ENCODE assay signal across 8 cellular contexts in the genomic region with DNA sequence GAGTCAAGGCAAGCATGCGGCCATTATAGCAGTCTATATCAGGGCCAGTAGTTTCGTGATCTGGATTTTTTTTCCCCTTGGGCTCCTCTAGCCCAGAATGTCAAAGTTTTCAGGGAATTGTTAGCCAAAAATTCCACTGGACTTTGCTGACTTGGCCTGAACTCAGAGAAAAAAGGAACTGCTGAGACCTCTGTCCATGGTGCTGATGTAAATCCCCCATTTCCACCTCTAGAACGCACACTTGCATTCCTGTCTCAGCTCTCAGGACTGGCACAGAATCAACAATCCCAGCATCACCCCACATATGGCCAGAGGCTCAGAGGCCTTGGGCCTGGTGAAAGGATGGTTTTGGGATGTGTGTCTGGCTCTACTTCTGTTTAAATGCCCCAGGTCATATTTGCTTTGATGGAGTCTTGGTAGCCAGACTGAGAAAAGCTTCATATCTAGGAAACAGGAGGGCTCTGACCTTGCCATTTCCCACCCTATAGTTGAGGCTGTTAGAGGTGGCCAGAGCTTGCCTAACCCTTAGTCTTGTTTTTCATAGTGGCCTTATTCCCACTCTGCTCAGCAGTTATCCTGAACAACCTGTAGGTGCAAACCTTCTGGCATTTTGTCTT. TPM values are rescaled to one million over a fixed set of nuclear protein-coding genes. Genes with fewer than 3 reads are reported as not detected.
DNase-seq lines count a peak whose midpoint lies in the region; ATAC-seq, FAIRE-seq and TF ChIP-seq lines count a peak whose summit lies in the region.

No MANE protein-coding gene starts in this region.

- intact Hi-C loops in activated T-helper 1 cell treated with anti-CD3 and anti-CD28 coated beads, Interleukin-12 subunit alpha, Interleukin-12 subunit beta, Interleukin-2, Interleukin-4 antibody, amounts not matched to agents 30 ng/mL and 10 ng/mL and 1 ng/mL, durations not matched to agents 14 hours and 24 hours and 36 hours (cut with micrococcal nuclease) = no loop called here
- intact Hi-C loops in ovary (cut with DNase I) = no loop called here

- no peaks in the 10 kb centered on the region for H3K27me3 ChIP-seq in ovary

- no peaks in the 10 kb centered on the region for H3K36me3 Mint-ChIP-seq in activated T-helper 1 cell treated with anti-CD3 and anti-CD28 coated beads, Interleukin-12 subunit alpha, Interleukin-12 subunit beta, Interleukin-2, Interleukin-4 antibody, amounts not matched to agents 30 ng/mL and 10 ng/mL and 1 ng/mL, durations not matched to agents 14 hours and 24 hours and 36 hours (ENCODE audit: low read depth)

- 1% methylated on average over 3 of the region's 3 CpGs for WGBS in ovary, 3 donors

- H3K4me1 Mint-ChIP-seq in activated T-helper 1 cell treated with anti-CD3 and anti-CD28 coated beads, Interleukin-12 subunit alpha, Interleukin-12 subunit beta, Interleukin-2, Interleukin-4 antibody, amounts not matched to agents 30 ng/mL and 10 ng/mL and 1 ng/mL, durations not matched to agents 14 hours and 24 hours and 36 hours (ENCODE audit: low read depth) = no peaks in the 10 kb centered on the region

- no peak overlapping the region for H3K4me3 ChIP-seq in ovary

- peak; percentile 24 for TF ChIP-seq CTCF in D721Med (IDR thresholded peaks at IDR 0.05; ENCODE audit: insufficient read depth, missing control alignments)
- no peak for TF ChIP-seq CTCF in ovary (IDR thresholded peaks at IDR 0.05)

- TF ChIP-seq EP300 in Ishikawa (IDR thresholded peaks at IDR 0.05; ENCODE audit: borderline replicate concordance) = no peak
- TF ChIP-seq EP300 in ovary (IDR thresholded peaks at IDR 0.05) = no peak

- no peaks in the 10 kb centered on the region for H3K9me3 Mint-ChIP-seq in activated T-helper 1 cell treated with anti-CD3 and anti-CD28 coated beads, Interleukin-12 subunit alpha, Interleukin-12 subunit beta, Interleukin-2, Interleukin-4 antibody, amounts not matched to agents 30 ng/mL and 10 ng/mL and 1 ng/mL, durations not matched to agents 14 hours and 24 hours and 36 hours

- H3K27me3 Mint-ChIP-seq in activated T-helper 1 cell treated with anti-CD3 and anti-CD28 coated beads, Interleukin-12 subunit alpha, Interleukin-12 subunit beta, Interleukin-2, Interleukin-4 antibody, amounts not matched to agents 30 ng/mL and 10 ng/mL and 1 ng/mL, durations not matched to agents 14 hours and 24 hours and 36 hours (ENCODE audit: insufficient read depth) = peaks cover 11% of the 10 kb centered on the region

- H3K9me3 ChIP-seq in ovary = no peaks in the 10 kb centered on the region

- no peaks in the 10 kb centered on the region for H3K4me1 ChIP-seq in ovary (ENCODE audit: insufficient read depth)

- no peak for ATAC-seq in HG03039 (IDR thresholded peaks at IDR 0.05; ENCODE audit: unreplicated experiment)
- no peak for ATAC-seq in GM21360 (IDR thresholded peaks at IDR 0.05; ENCODE audit: unreplicated experiment)

- DNase-seq in D721Med (ENCODE audit: insufficient read length, low spot score) (no peak), iPS-NIHi7 (ENCODE audit: extremely low spot score) (peak; percentile 76), HuH-7 (ENCODE audit: low spot score) (no peak), ovary (no peak)
- DNase-seq in activated T-helper 1 cell treated with anti-CD3 and anti-CD28 coated beads, Interleukin-12 subunit alpha, Interleukin-12 subunit beta, Interleukin-2, Interleukin-4 antibody, amounts not matched to agents 30 ng/mL and 10 ng/mL and 1 ng/mL, durations not matched to agents 14 hours and 24 hours and 36 hours (ENCODE audit: low spot score) = peak; percentile 27

- H3K4me3 Mint-ChIP-seq in activated T-helper 1 cell treated with anti-CD3 and anti-CD28 coated beads, Interleukin-12 subunit alpha, Interleukin-12 subunit beta, Interleukin-2, Interleukin-4 antibody, amounts not matched to agents 30 ng/mL and 10 ng/mL and 1 ng/mL, durations not matched to agents 14 hours and 24 hours and 36 hours = no peak overlapping the region

- no peak overlapping the region for H3K27ac Mint-ChIP-seq in activated T-helper 1 cell treated with anti-CD3 and anti-CD28 coated beads, Interleukin-12 subunit alpha, Interleukin-12 subunit beta, Interleukin-2, Interleukin-4 antibody, amounts not matched to agents 30 ng/mL and 10 ng/mL and 1 ng/mL, durations not matched to agents 14 hours and 24 hours and 36 hours

- peak; percentile 60 for TF ChIP-seq RAD21 in Ishikawa (IDR thresholded peaks at IDR 0.05; ENCODE audit: low read depth)

- no peaks in the 10 kb centered on the region for H3K36me3 ChIP-seq in ovary

- no peak for TF ChIP-seq POLR2A in ovary (IDR thresholded peaks at IDR 0.05)

- H3K27ac ChIP-seq in ovary = no peak overlapping the region

- FAIRE-seq in D721Med (lab: Jason Lieb, UNC) = no peak

TF ChIP-seq in Ishikawa, 13 proteins besides CTCF, POLR2A, EP300 and RAD21:
- TF ChIP-seq NFIC (IDR thresholded peaks at IDR 0.05) (peak; percentile 53), USF1 (IDR thresholded peaks at IDR 0.05) (no peak), MAX (IDR thresholded peaks at IDR 0.05) (no peak), TEAD4 (IDR thresholded peaks at IDR 0.05) (peak; percentile 73), YY1 (IDR thresholded peaks at IDR 0.05; ENCODE audit: low read depth) (no peak; the same call in 1 of the 2 replicates), EGR1 (IDR thresholded peaks at IDR 0.05) (no peak), TAF1 (IDR thresholded peaks at IDR 0.05; ENCODE audit: low read depth) (no peak), ZBTB7A (IDR thresholded peaks at IDR 0.05; ENCODE audit: low read depth) (no peak), FOXM1 (IDR thresholded peaks at IDR 0.05; ENCODE audit: borderline replicate concordance, low read depth) (no peak)
- TF ChIP-seq, protein P1, sequence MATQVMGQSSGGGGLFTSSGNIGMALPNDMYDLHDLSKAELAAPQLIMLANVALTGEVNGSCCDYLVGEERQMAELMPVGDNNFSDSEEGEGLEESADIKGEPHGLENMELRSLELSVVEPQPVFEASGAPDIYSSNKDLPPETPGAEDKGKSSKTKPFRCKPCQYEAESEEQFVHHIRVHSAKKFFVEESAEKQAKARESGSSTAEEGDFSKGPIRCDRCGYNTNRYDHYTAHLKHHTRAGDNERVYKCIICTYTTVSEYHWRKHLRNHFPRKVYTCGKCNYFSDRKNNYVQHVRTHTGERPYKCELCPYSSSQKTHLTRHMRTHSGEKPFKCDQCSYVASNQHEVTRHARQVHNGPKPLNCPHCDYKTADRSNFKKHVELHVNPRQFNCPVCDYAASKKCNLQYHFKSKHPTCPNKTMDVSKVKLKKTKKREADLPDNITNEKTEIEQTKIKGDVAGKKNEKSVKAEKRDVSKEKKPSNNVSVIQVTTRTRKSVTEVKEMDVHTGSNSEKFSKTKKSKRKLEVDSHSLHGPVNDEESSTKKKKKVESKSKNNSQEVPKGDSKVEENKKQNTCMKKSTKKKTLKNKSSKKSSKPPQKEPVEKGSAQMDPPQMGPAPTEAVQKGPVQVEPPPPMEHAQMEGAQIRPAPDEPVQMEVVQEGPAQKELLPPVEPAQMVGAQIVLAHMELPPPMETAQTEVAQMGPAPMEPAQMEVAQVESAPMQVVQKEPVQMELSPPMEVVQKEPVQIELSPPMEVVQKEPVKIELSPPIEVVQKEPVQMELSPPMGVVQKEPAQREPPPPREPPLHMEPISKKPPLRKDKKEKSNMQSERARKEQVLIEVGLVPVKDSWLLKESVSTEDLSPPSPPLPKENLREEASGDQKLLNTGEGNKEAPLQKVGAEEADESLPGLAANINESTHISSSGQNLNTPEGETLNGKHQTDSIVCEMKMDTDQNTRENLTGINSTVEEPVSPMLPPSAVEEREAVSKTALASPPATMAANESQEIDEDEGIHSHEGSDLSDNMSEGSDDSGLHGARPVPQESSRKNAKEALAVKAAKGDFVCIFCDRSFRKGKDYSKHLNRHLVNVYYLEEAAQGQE (IDR thresholded peaks at IDR 0.05; ENCODE audit: low read depth) = peak; percentile 98

RNA-seq across cellular contexts. Expression of gene EFCAB14, which starts 16.9 kb away (rescaled TPM):
- total RNA-seq in activated T-helper 1 cell treated with anti-CD3 and anti-CD28 coated beads, Interleukin-12 subunit alpha, Interleukin-12 subunit beta, Interleukin-2, Interleukin-4 antibody, amounts not matched to agents 30 ng/mL and 10 ng/mL and 1 ng/mL, durations not matched to agents 14 hours and 24 hours and 36 hours = 67.0 and 70.4 TPM in 2 replicates
- 10 to 100 TPM; 48.6 to 87.8 (median 77.4) TPM for total RNA-seq in ovary
- 10 to 100 TPM; 31.7 to 99.2 TPM for polyA plus RNA-seq in ovary

Comparison
In these comparisons a context has a peak if more than half of its experiments do, and no peak if none do; other contexts are left out.
1. DNase-seq: peak in activated T-helper 1 cell treated with anti-CD3 and anti-CD28 coated beads, Interleukin-12 subunit alpha, Interleukin-12 subunit beta, Interleukin-2, Interleukin-4 antibody, amounts not matched to agents 30 ng/mL and 10 ng/mL and 1 ng/mL, durations not matched to agents 14 hours and 24 hours and 36 hours (single experiment) and iPS-NIHi7 (single experiment); none in D721Med (single experiment), HuH-7 (single experiment) and ovary (0 of 5).